8 cellular contexts compared by ENCODE assay signal in the genomic region with DNA sequence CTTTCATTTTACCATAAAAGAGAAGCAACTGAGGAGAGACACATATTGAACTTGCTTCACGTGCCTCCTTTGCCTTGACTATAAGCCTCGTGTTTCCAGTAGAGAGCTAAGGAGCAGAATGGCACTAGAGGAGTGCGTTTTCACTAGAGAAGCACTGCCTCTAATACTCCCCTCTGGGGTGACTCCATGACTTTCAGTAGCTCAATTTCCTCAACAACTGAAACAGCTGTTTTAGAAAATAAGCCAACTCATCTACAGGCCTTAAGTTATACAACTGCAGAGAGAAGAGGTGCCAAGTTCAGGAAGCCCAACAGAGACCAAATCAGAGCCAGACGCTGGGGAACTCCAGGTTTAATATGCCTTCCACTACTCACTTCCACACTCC. TPM values are rescaled to one million over a fixed set of nuclear protein-coding genes. Genes with fewer than 3 reads are reported as not detected.
A peak's percentile ranks its signal among the peaks of the same experiment; 100 is the strongest.
DNase-seq lines count a peak whose midpoint lies in the region; ATAC-seq and TF ChIP-seq lines count a peak whose summit lies in the region.

No MANE protein-coding gene starts in this region.

- H3K36me3 ChIP-seq in rectal smooth muscle tissue (ENCODE audit: control insufficient read depth, insufficient read depth, low read length): no peaks in the 10 kb centered on the region

- H3K27me3 Mint-ChIP-seq in activated CD8-positive, alpha-beta memory T cell treated with anti-CD3 and anti-CD28 coated beads, Interleukin-2, amount 10 ng/mL, durations not matched to agents 7 days and 5 days: no peaks in the 10 kb centered on the region
- H3K27me3 Mint-ChIP-seq in T-helper 1 cell treated with Interleukin-12 subunit alpha and Interleukin-12 subunit beta and Interleukin-4 antibody, amounts not matched to agents 30 μg/mL and 1 μg/mL, for 36 hours (ENCODE audit: low read depth): no peaks in the 10 kb centered on the region

- H3K9ac ChIP-seq in rectal smooth muscle tissue (ENCODE audit: low read length): no peak overlapping the region

- no peaks in the 10 kb centered on the region for H3K9me3 Mint-ChIP-seq in activated CD8-positive, alpha-beta memory T cell treated with anti-CD3 and anti-CD28 coated beads, Interleukin-2, amount 10 ng/mL, durations not matched to agents 7 days and 5 days (ENCODE audit: low read depth)
- no peaks in the 10 kb centered on the region for H3K9me3 Mint-ChIP-seq in T-helper 1 cell treated with Interleukin-12 subunit alpha and Interleukin-12 subunit beta and Interleukin-4 antibody, amounts not matched to agents 30 μg/mL and 1 μg/mL, for 36 hours

- H3K4me3 Mint-ChIP-seq in activated CD8-positive, alpha-beta memory T cell treated with anti-CD3 and anti-CD28 coated beads, Interleukin-2, amount 10 ng/mL, durations not matched to agents 7 days and 5 days: peak overlapping the region; percentile 95
- peak overlapping the region; percentile 98 for H3K4me3 Mint-ChIP-seq in T-helper 1 cell treated with Interleukin-12 subunit alpha and Interleukin-12 subunit beta and Interleukin-4 antibody, amounts not matched to agents 30 μg/mL and 1 μg/mL, for 36 hours

- no peak for DNase-seq in activated CD8-positive, alpha-beta memory T cell treated with anti-CD3 and anti-CD28 coated beads, Interleukin-2, amount 10 ng/mL, durations not matched to agents 7 days and 5 days
- no peak for DNase-seq in activated CD8-positive, alpha-beta memory T cell treated with anti-CD3 and anti-CD28 coated beads, Interleukin-2, amount 50 U/mL, for 48 hours
- peak; percentile 40 for DNase-seq in fibroblast of pulmonary artery (ENCODE audit: low read depth)

- H3K27me3 ChIP-seq in rectal smooth muscle tissue (ENCODE audit: control insufficient read depth, insufficient read depth, low read length): no peaks in the 10 kb centered on the region

- CTCF ChIA-PET in activated CD8-positive, alpha-beta memory T cell treated with anti-CD3 and anti-CD28 coated beads, Interleukin-2, amount 10 ng/mL, durations not matched to agents 7 days and 5 days (lab: Charles Lee): interaction anchor here (2.1 to 3.7 kb wide), 2 partner anchors 10 to 349 kb away, joined by 6 to 16 read pairs; no protein-coding TSS in a partner anchor

- TF ChIP-seq CTCF in fibroblast of pulmonary artery (IDR thresholded peaks at IDR 0.05; ENCODE audit: low read length, missing control alignments): no peak

- H3K4me3 ChIP-seq in fibroblast of pulmonary artery (replicated peaks; ENCODE audit: low read depth, low read length) (peak overlapping the region; percentile 88), rectal smooth muscle tissue (ENCODE audit: low read length) (peak overlapping the region; percentile 30)

- peak overlapping the region; percentile 96 for H3K27ac Mint-ChIP-seq in activated CD8-positive, alpha-beta memory T cell treated with anti-CD3 and anti-CD28 coated beads, Interleukin-2, amount 10 ng/mL, durations not matched to agents 7 days and 5 days
- peak overlapping the region; percentile 95 for H3K27ac Mint-ChIP-seq in T-helper 1 cell treated with Interleukin-12 subunit alpha and Interleukin-12 subunit beta and Interleukin-4 antibody, amounts not matched to agents 30 μg/mL and 1 μg/mL, for 36 hours

- peak overlapping the region; percentile 92 for H3K27ac ChIP-seq in rectal smooth muscle tissue (ENCODE audit: low read depth, low read length)

- peaks cover 6% of the 10 kb centered on the region for H3K36me3 Mint-ChIP-seq in activated CD8-positive, alpha-beta memory T cell treated with anti-CD3 and anti-CD28 coated beads, Interleukin-2, amount 10 ng/mL, durations not matched to agents 7 days and 5 days
- H3K36me3 Mint-ChIP-seq in T-helper 1 cell treated with Interleukin-12 subunit alpha and Interleukin-12 subunit beta and Interleukin-4 antibody, amounts not matched to agents 30 μg/mL and 1 μg/mL, for 36 hours (ENCODE audit: low read depth): peaks cover 2% of the 10 kb centered on the region

- H3K4me1 Mint-ChIP-seq in activated CD8-positive, alpha-beta memory T cell treated with anti-CD3 and anti-CD28 coated beads, Interleukin-2, amount 10 ng/mL, durations not matched to agents 7 days and 5 days: peaks cover 52% of the 10 kb centered on the region
- peaks cover 53% of the 10 kb centered on the region for H3K4me1 Mint-ChIP-seq in T-helper 1 cell treated with Interleukin-12 subunit alpha and Interleukin-12 subunit beta and Interleukin-4 antibody, amounts not matched to agents 30 μg/mL and 1 μg/mL, for 36 hours (ENCODE audit: low read depth)

- ATAC-seq in activated CD8-positive, alpha-beta memory T cell treated with anti-CD3 and anti-CD28 coated beads, Interleukin-2, amount 10 ng/mL, durations not matched to agents 7 days and 5 days: no peak
- ATAC-seq in HG03039 (IDR thresholded peaks at IDR 0.05; ENCODE audit: unreplicated experiment): no peak
- no peak for ATAC-seq in HG02623 (IDR thresholded peaks at IDR 0.05; ENCODE audit: unreplicated experiment)
- ATAC-seq in GM19328 (IDR thresholded peaks at IDR 0.05; ENCODE audit: unreplicated experiment): no peak

- H3K4me1 ChIP-seq in rectal smooth muscle tissue (ENCODE audit: control insufficient read depth, insufficient read depth, low read length): peaks cover 6% of the 10 kb centered on the region

RNA-seq across cellular contexts. Expression of gene UBP1, which starts 1.9 kb away (rescaled TPM):
- total RNA-seq in activated CD8-positive, alpha-beta memory T cell treated with anti-CD3 and anti-CD28 coated beads, Interleukin-2, amount 10 ng/mL, durations not matched to agents 7 days and 5 days: 10 to 100 TPM; 60.5 to 71.8 TPM
